1 cellular context compared by ENCODE assay signal in the genomic region with DNA sequence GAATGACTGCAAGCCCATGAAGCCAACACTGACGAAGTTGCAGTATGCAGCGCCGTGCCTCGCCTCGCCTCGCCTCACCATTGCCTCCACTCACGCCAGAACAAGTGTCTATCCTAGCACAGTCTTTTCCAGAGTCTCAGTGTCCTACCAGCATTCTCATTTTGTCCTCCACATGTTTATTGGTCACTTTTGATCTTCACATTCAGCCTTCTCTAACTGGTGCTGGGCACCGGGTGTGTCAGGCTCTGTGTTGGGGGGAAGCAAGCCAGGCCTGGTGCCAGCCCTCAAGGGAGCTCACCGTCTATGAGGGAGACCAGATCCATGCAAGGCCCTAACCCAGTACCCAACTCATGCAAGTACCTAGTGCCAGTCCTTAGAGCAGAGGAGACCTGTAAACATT.
TF ChIP-seq lines count a peak whose summit lies in the region.

No MANE protein-coding gene starts in this region.

TF ChIP-seq in SK-N-SH, 30 proteins besides CTCF, POLR2A, EP300 and RAD21:
- TF ChIP-seq TEAD4 (IDR thresholded peaks at IDR 0.05; ENCODE audit: borderline replicate concordance, insufficient read depth), result no peak
- TF ChIP-seq, protein P1, sequence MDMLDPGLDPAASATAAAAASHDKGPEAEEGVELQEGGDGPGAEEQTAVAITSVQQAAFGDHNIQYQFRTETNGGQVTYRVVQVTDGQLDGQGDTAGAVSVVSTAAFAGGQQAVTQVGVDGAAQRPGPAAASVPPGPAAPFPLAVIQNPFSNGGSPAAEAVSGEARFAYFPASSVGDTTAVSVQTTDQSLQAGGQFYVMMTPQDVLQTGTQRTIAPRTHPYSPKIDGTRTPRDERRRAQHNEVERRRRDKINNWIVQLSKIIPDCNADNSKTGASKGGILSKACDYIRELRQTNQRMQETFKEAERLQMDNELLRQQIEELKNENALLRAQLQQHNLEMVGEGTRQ (IDR thresholded peaks at IDR 0.05; ENCODE audit: borderline replicate concordance, low read depth, low read length), result no peak
